ENCODE assay signal across 8 cellular contexts in the genomic region with DNA sequence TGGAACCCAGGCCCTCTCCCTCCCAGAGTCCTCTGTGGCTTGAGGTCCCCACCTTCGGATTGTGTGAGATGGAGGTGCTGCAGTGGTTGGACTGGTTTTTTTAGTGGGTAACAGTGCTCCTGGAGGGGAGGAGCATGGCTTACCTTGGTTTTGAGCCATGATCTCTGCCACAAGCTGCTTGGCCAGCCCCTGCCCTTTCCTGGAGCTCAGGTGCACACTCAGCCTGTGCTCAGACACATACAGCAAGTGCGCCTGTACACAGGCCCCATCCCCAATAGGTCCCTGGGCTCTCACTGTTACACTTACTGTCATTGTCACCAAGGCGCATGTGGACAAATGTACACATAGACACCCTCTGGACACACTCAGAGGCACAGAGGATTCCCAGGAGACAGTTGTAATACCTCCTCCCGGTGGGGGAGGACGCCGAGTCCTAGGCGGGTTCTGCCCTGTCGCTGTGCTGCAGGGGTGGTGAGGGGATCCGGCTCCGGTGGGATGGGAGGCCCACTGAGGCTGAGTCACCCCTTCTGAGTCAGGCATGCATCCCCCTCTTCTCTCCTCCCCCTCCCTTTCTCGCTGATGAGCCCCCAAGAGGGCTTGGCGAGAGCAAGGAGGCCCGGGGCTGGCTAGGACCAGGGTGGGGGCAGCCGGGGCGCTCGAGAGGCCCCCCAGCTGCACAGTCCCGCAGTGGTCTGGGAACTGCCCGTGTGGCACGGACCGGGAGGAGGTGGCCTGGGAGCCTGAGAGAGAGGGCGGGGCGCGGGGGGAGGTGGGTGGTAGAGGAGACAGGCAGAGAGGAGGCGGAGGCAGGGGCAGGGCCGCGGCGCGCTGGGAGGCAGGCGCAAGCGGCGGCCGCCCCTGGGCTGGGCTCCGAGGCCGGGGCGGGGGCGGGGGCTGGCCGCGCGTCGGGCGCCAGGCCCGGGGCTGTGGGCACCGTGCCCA. TPM values are rescaled to one million over a fixed set of nuclear protein-coding genes. Genes with fewer than 3 reads are reported as not detected.
DNase-seq lines count a peak whose midpoint lies in the region; ATAC-seq, FAIRE-seq and TF ChIP-seq lines count a peak whose summit lies in the region.

No MANE protein-coding gene starts in this region.

- H3K27me3 Mint-ChIP-seq in activated naive CD8-positive, alpha-beta T cell: peaks cover 10% of the 10 kb centered on the region
- H3K27me3 Mint-ChIP-seq in glutamatergic neuron (ENCODE audit: unreplicated experiment) (peaks cover 6% of the 10 kb centered on the region), neural progenitor cell (ENCODE audit: insufficient read depth, low read depth) (peaks cover 17% of the 10 kb centered on the region)

- H3K27ac Mint-ChIP-seq in activated naive CD8-positive, alpha-beta T cell: no peak overlapping the region
- H3K27ac Mint-ChIP-seq in glutamatergic neuron (ENCODE audit: unreplicated experiment) (no peak overlapping the region), neural progenitor cell (no peak overlapping the region)

- H3K27ac ChIP-seq in neural progenitor cell: no peak overlapping the region

- H3K4me1 ChIP-seq in neural progenitor cell: peaks cover 9% of the 10 kb centered on the region

- peak overlapping the region; percentile 85 for H3K4me3 ChIP-seq in neural progenitor cell

- H3K4me1 Mint-ChIP-seq in activated naive CD8-positive, alpha-beta T cell (ENCODE audit: low read depth): peaks cover 10% of the 10 kb centered on the region
- H3K4me1 Mint-ChIP-seq in glutamatergic neuron (ENCODE audit: low read depth, unreplicated experiment): peaks cover 22% of the 10 kb centered on the region
- peaks cover 31% of the 10 kb centered on the region for H3K4me1 Mint-ChIP-seq in neural progenitor cell

- peaks cover 28% of the 10 kb centered on the region for H4K20me1 ChIP-seq in neural progenitor cell (ENCODE audit: low read depth)

- peak; percentile 85 for FAIRE-seq in urothelium cell line (lab: Jason Lieb, UNC)

- no peaks in the 10 kb centered on the region for H3K9me3 Mint-ChIP-seq in activated naive CD8-positive, alpha-beta T cell (ENCODE audit: low read depth)
- H3K9me3 Mint-ChIP-seq in glutamatergic neuron (ENCODE audit: unreplicated experiment) (no peaks in the 10 kb centered on the region), neural progenitor cell (no peaks in the 10 kb centered on the region)

- TF ChIP-seq CTCF in glutamatergic neuron (IDR thresholded peaks at IDR 0.05; ENCODE audit: partially characterized antibody, unreplicated experiment) (no peak), neural progenitor cell (IDR thresholded peaks at IDR 0.05) (no peak)

- DNase-seq in activated effector memory CD4-positive, alpha-beta T cell treated with anti-CD3 and anti-CD28 coated beads, Interleukin-2, amount 50 U/mL, for 16 hours: peak; percentile 67
- no peak for DNase-seq in activated effector memory CD4-positive, alpha-beta T cell treated with Interleukin-2 at 50 U/mL for 16 hours
- DNase-seq in NCI-H748 treated with DMSO at 0.1 percent for 48 hours (lab: John Stamatoyannopoulos, UW) (peak; percentile 52), glutamatergic neuron (peak; percentile 91), neural progenitor cell (ENCODE audit: low spot score) (peak; percentile 85), urothelium cell line (ENCODE audit: low spot score) (peak; percentile 95)

- H3K9ac ChIP-seq in neural progenitor cell: no peak overlapping the region

- H3K9me3 ChIP-seq in neural progenitor cell (ENCODE audit: low read depth): no peaks in the 10 kb centered on the region

- H3K4me2 ChIP-seq in neural progenitor cell: peak overlapping the region; percentile 98

- no peaks in the 10 kb centered on the region for H3K36me3 ChIP-seq in neural progenitor cell

- H3K36me3 Mint-ChIP-seq in activated naive CD8-positive, alpha-beta T cell: no peaks in the 10 kb centered on the region
- H3K36me3 Mint-ChIP-seq in glutamatergic neuron (ENCODE audit: unreplicated experiment) (no peaks in the 10 kb centered on the region), neural progenitor cell (no peaks in the 10 kb centered on the region)

- H3K27me3 ChIP-seq in neural progenitor cell: peaks cover 28% of the 10 kb centered on the region

- peak overlapping the region; percentile 65 for H3K4me3 Mint-ChIP-seq in activated naive CD8-positive, alpha-beta T cell
- H3K4me3 Mint-ChIP-seq in glutamatergic neuron (ENCODE audit: unreplicated experiment): peak overlapping the region; percentile 64
- H3K4me3 Mint-ChIP-seq in neural progenitor cell: peak overlapping the region; percentile 83

- H3F3A ChIP-seq in neural progenitor cell (ENCODE audit: low read depth): no peaks in the 10 kb centered on the region

- peak overlapping the region; percentile 89 for H2AFZ ChIP-seq in neural progenitor cell (replicated peaks)

- no peak for ATAC-seq in HG03025 (IDR thresholded peaks at IDR 0.05; ENCODE audit: low FRiP score, unreplicated experiment)

- H3K79me2 ChIP-seq in neural progenitor cell (ENCODE audit: low read depth): no peaks in the 10 kb centered on the region

RNA-seq across cellular contexts. Expression of a gene that starts 0.5 kb away (rescaled TPM):
- total RNA-seq in glutamatergic neuron (ENCODE audit: unreplicated experiment) (54.1 TPM), neural progenitor cell (ENCODE audit: low replicate concordance) (32.7 and 35.8 TPM in 2 replicates)
